In genomic region chr2:60353406-60353800, GRCh38 we compare ENCODE assay signal across 11 cellular contexts.
DNase-seq lines count a peak whose midpoint lies in the region; ATAC-seq and TF ChIP-seq lines count a peak whose summit lies in the region.
"Had no signal": no experiment of that assay in that cellular context is flagged by ENCODE, and none has a peak within 500 bp of the region (broad histone marks: within the 10 kb centered on the region; RNA-seq: fewer than 3 reads in every experiment).

No MANE protein-coding gene starts in this region.

- H3K4me1 Mint-ChIP-seq in activated CD4-positive, alpha-beta T cell treated with anti-CD3 and anti-CD28 coated beads, Interleukin-2, amount 10 ng/mL, durations not matched to agents 24 days and 14 days, result peaks cover 10% of the 10 kb centered on the region
- H3K4me1 Mint-ChIP-seq in activated CD4-positive, alpha-beta T cell treated with anti-CD3 and anti-CD28 coated beads, Interleukin-2, amount 10 ng/mL, durations not matched to agents 7 days and 5 days, result peaks cover 16% of the 10 kb centered on the region

- H3F3A ChIP-seq in OCI-LY1 (ENCODE audit: insufficient read depth, low read length), result no peaks in the 10 kb centered on the region

- H3K27me3 ChIP-seq in OCI-LY1 (ENCODE audit: insufficient read depth, low read length) (no peaks in the 10 kb centered on the region), thyroid gland (no peaks in the 10 kb centered on the region)

- H3K9ac ChIP-seq in OCI-LY1 (ENCODE audit: low read length), result peak overlapping the region; percentile 53

- H3K27ac Mint-ChIP-seq in activated CD4-positive, alpha-beta T cell treated with anti-CD3 and anti-CD28 coated beads, Interleukin-2, amount 10 ng/mL, durations not matched to agents 24 days and 14 days, result no peak overlapping the region
- no peak overlapping the region for H3K27ac Mint-ChIP-seq in activated CD4-positive, alpha-beta T cell treated with anti-CD3 and anti-CD28 coated beads, Interleukin-2, amount 10 ng/mL, durations not matched to agents 7 days and 5 days

- peak overlapping the region; percentile 52 for H3K4me2 ChIP-seq in OCI-LY1 (ENCODE audit: low read length)
- H3K4me2 ChIP-seq: A549 had no signal

- no peaks in the 10 kb centered on the region for H4K20me1 ChIP-seq in OCI-LY1 (ENCODE audit: insufficient read depth, low read length)

- no peak overlapping the region for H2AFZ ChIP-seq in OCI-LY1 (ENCODE audit: low read length)

- POLR2A ChIA-PET in activated CD4-positive, alpha-beta T cell treated with anti-CD3 and anti-CD28 coated beads, Interleukin-2, amount 10 ng/mL, durations not matched to agents 7 days and 5 days (lab: Charles Lee), result no interaction called here

- no peak overlapping the region for H3K4me3 Mint-ChIP-seq in activated CD4-positive, alpha-beta T cell treated with anti-CD3 and anti-CD28 coated beads, Interleukin-2, amount 10 ng/mL, durations not matched to agents 24 days and 14 days
- H3K4me3 Mint-ChIP-seq in activated CD4-positive, alpha-beta T cell treated with anti-CD3 and anti-CD28 coated beads, Interleukin-2, amount 10 ng/mL, durations not matched to agents 7 days and 5 days, result no peak overlapping the region
- H3K4me3 Mint-ChIP-seq: stimulated activated naive CD8-positive, alpha-beta T cell treated with anti-CD3 and anti-CD28 coated beads, Interleukin-15, Interleukin-2, amounts not matched to agents 100 ng/mL and 50 ng/mL, for 24 hours had no signal

- H3K27me3 Mint-ChIP-seq in activated CD4-positive, alpha-beta T cell treated with anti-CD3 and anti-CD28 coated beads, Interleukin-2, amount 10 ng/mL, durations not matched to agents 24 days and 14 days, result no peaks in the 10 kb centered on the region
- peaks cover 4% of the 10 kb centered on the region for H3K27me3 Mint-ChIP-seq in activated CD4-positive, alpha-beta T cell treated with anti-CD3 and anti-CD28 coated beads, Interleukin-2, amount 10 ng/mL, durations not matched to agents 7 days and 5 days

- H3K36me3 Mint-ChIP-seq in activated CD4-positive, alpha-beta T cell treated with anti-CD3 and anti-CD28 coated beads, Interleukin-2, amount 10 ng/mL, durations not matched to agents 24 days and 14 days (ENCODE audit: low read depth), result no peaks in the 10 kb centered on the region
- no peaks in the 10 kb centered on the region for H3K36me3 Mint-ChIP-seq in activated CD4-positive, alpha-beta T cell treated with anti-CD3 and anti-CD28 coated beads, Interleukin-2, amount 10 ng/mL, durations not matched to agents 7 days and 5 days (ENCODE audit: low read depth)

- no peak for TF ChIP-seq POLR2A in thyroid gland (IDR thresholded peaks at IDR 0.05)

- H3K9me2 ChIP-seq in OCI-LY1 (ENCODE audit: low read depth, low read length), result no peaks in the 10 kb centered on the region

- H3K27ac ChIP-seq in OCI-LY1 (ENCODE audit: low read depth, low read length, poor library complexity, severe bottlenecking), result peak overlapping the region; percentile 97
- H3K27ac ChIP-seq in thyroid gland, result peak overlapping the region in 2 of 3 donors; percentile 61 to 64
- H3K27ac ChIP-seq: A549 had no signal

- DNase-seq in activated CD4-positive, alpha-beta T cell treated with anti-CD3 and anti-CD28 coated beads, Interleukin-2, amount 10 ng/mL, durations not matched to agents 24 days and 14 days, result peak; percentile 27
- DNase-seq in activated CD4-positive, alpha-beta T cell treated with anti-CD3 and anti-CD28 coated beads, Interleukin-2, amount 10 ng/mL, durations not matched to agents 7 days and 5 days, result no peak
- peak in 1 of 2 donors; percentile 14 for DNase-seq in thyroid gland
- DNase-seq in superior temporal gyrus (ENCODE audit: extremely low spot score), result no peak
- DNase-seq in DMS114 treated with DMSO at 0.1 percent for 48 hours (lab: John Stamatoyannopoulos, UW; ENCODE audit: unreplicated experiment), result no peak
- DNase-seq: activated naive CD4-positive, alpha-beta T cell treated with Interleukin-2 at 50 U/mL for 16 hours had no signal

- 61 to 70% methylated on average over 10 of the region's 10 CpGs for WGBS in thyroid gland, 2 donors

- TF ChIP-seq CTCF in OCI-LY1 (IDR thresholded peaks at IDR 0.05; ENCODE audit: low read length) (peak; percentile 14; the same call in 1 of the 2 replicates), thyroid gland (IDR thresholded peaks at IDR 0.05) (no peak)

- intact Hi-C loops in activated CD4-positive, alpha-beta T cell treated with anti-CD3 and anti-CD28 coated beads, Interleukin-2, amount 10 ng/mL, durations not matched to agents 24 days and 14 days (cut with micrococcal nuclease), result no loop called here
- intact Hi-C loops in thyroid gland (cut with DNase I), result no loop called here

- CTCF ChIA-PET in activated CD4-positive, alpha-beta T cell treated with anti-CD3 and anti-CD28 coated beads, Interleukin-2, amount 10 ng/mL, durations not matched to agents 7 days and 5 days (lab: Charles Lee), result no interaction called here

- H3K79me2 ChIP-seq in OCI-LY1 (ENCODE audit: insufficient read depth, low read length), result no peaks in the 10 kb centered on the region

- H3K4me3 ChIP-seq in OCI-LY1 (ENCODE audit: low read depth, low read length, poor library complexity, severe bottlenecking) (peak overlapping the region; percentile 31), thyroid gland (replicated peaks in 1 of 3) (no peak overlapping the region)
- H3K4me3 ChIP-seq: A549 had no signal

- H3K9me3 Mint-ChIP-seq in activated CD4-positive, alpha-beta T cell treated with anti-CD3 and anti-CD28 coated beads, Interleukin-2, amount 10 ng/mL, durations not matched to agents 24 days and 14 days, result no peaks in the 10 kb centered on the region
- H3K9me3 Mint-ChIP-seq in activated CD4-positive, alpha-beta T cell treated with anti-CD3 and anti-CD28 coated beads, Interleukin-2, amount 10 ng/mL, durations not matched to agents 7 days and 5 days, result no peaks in the 10 kb centered on the region
- H3K9me3 Mint-ChIP-seq: stimulated activated naive CD8-positive, alpha-beta T cell treated with anti-CD3 and anti-CD28 coated beads, Interleukin-15, Interleukin-2, amounts not matched to agents 100 ng/mL and 50 ng/mL, for 24 hours had no signal

- H3K36me3 ChIP-seq in OCI-LY1 (ENCODE audit: insufficient read depth, low read length), result no peaks in the 10 kb centered on the region
- no peaks in the 10 kb centered on the region for H3K36me3 ChIP-seq in thyroid gland

- ATAC-seq in HG02763 (IDR thresholded peaks at IDR 0.05; ENCODE audit: unreplicated experiment) (peak; percentile 19), esophagus mucosa (no peak)
- ATAC-seq: A549 had no signal

- H3K4me1 ChIP-seq in OCI-LY1 (ENCODE audit: insufficient read depth, low read length, severe bottlenecking) (peaks cover 72% of the 10 kb centered on the region), thyroid gland (peaks cover 12 to 28% of the 10 kb centered on the region in 2 donors)
- H3K4me1 ChIP-seq: A549 had no signal

- H3K9me3 ChIP-seq in OCI-LY1 (ENCODE audit: low read length) (no peaks in the 10 kb centered on the region), thyroid gland (no peaks in the 10 kb centered on the region)
- H3K9me3 ChIP-seq: A549 had no signal
